Comparison of ENCODE assay signal across 9 cellular contexts in the genomic region with DNA sequence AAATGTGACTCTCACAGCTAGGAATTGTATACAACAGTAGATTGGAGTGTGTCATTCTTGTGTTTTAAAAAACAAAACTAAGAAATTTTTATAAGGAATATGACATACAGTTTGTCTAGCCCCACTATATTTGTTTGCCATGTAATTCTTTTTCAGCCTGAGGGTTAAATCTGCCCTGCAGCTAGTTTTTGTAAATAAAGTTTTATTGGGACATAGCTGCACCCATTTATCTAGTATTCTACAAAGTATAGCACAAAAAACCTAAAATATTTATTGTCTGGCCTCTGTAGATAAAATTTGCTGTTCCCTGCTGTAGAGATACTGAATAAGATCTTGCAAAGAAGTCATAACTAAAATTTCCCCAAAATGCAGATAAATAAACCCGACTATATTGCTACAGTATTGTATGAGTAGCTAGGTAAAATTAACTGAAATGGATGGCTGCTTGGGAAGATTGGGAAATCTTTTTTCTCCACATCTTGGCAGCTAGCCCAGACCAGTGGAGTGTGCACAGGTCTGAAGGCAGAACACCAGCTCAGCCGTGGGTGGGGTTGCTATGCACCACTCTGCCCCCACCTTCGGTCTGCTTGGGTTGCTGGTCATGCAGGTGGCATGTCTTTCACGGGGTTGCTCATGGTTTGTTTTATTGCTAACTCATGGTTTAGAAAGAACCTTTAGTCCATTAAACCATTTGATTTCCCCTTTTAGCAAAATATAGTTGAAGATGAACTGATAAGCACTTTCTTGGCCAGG.
DNase-seq lines count a peak whose midpoint lies in the region; ATAC-seq, FAIRE-seq and TF ChIP-seq lines count a peak whose summit lies in the region.
"Had no signal": no experiment of that assay in that cellular context is flagged by ENCODE, and none has a peak within 500 bp of the region (broad histone marks: within the 10 kb centered on the region; RNA-seq: fewer than 3 reads in every experiment).

No MANE protein-coding gene starts in this region.

- no peaks in the 10 kb centered on the region for H3K9me3 ChIP-seq in aorta (ENCODE audit: control insufficient read depth, low read length)

- H3K4me3 Mint-ChIP-seq in brain, result no peak overlapping the region
- no peak overlapping the region for H3K4me3 Mint-ChIP-seq in activated naive CD4-positive, alpha-beta T cell treated with anti-CD3 and anti-CD28 coated beads, Interleukin-2, amount 10 ng/mL, durations not matched to agents 7 days and 5 days
- no peak overlapping the region for H3K4me3 Mint-ChIP-seq in endothelial cell (ENCODE audit: unreplicated experiment)

- peaks cover 0 to 2% of the 10 kb centered on the region in 2 donors for H3K4me1 ChIP-seq in aorta (ENCODE audit: control insufficient read depth in 1 of 2, insufficient read depth in 2 of 2, low read length in 2 of 2)

- H3K27me3 Mint-ChIP-seq in brain (no peaks in the 10 kb centered on the region), endothelial cell (ENCODE audit: unreplicated experiment) (no peaks in the 10 kb centered on the region)
- H3K27me3 Mint-ChIP-seq in activated naive CD4-positive, alpha-beta T cell treated with anti-CD3 and anti-CD28 coated beads, Interleukin-2, amount 10 ng/mL, durations not matched to agents 7 days and 5 days, result no peaks in the 10 kb centered on the region
- H3K27me3 Mint-ChIP-seq: IgD-negative memory B cell had no signal

- H3K36me3 Mint-ChIP-seq in brain, result peaks cover 3% of the 10 kb centered on the region
- peaks cover 32% of the 10 kb centered on the region for H3K36me3 Mint-ChIP-seq in activated naive CD4-positive, alpha-beta T cell treated with anti-CD3 and anti-CD28 coated beads, Interleukin-2, amount 10 ng/mL, durations not matched to agents 7 days and 5 days
- peaks cover 18% of the 10 kb centered on the region for H3K36me3 Mint-ChIP-seq in endothelial cell (ENCODE audit: low read depth, unreplicated experiment)

- H3K9me3 Mint-ChIP-seq in brain (no peaks in the 10 kb centered on the region), endothelial cell (ENCODE audit: unreplicated experiment) (no peaks in the 10 kb centered on the region)
- H3K9me3 Mint-ChIP-seq in activated naive CD4-positive, alpha-beta T cell treated with anti-CD3 and anti-CD28 coated beads, Interleukin-2, amount 10 ng/mL, durations not matched to agents 7 days and 5 days, result no peaks in the 10 kb centered on the region
- H3K9me3 Mint-ChIP-seq: IgD-negative memory B cell had no signal

- ATAC-seq in left lobe of liver, result peak; percentile 87
- ATAC-seq in aorta (ENCODE audit: low FRiP score), result peak; percentile 60

- intact Hi-C loops in aorta (cut with DNase I), result loop anchor here (2.0 to 5.0 kb wide), 3 partner anchors 86 to 170 kb away; a partner anchor contains a TSS

- 38 to 60% methylated on average over 4 of the region's 4 CpGs for WGBS in aorta, 2 donors

- no peak overlapping the region for H3K27ac ChIP-seq in aorta (ENCODE audit: low read depth in 1 of 2, low read length in 2 of 2)

- DNase-seq in Caki2 (ENCODE audit: low read depth) (peak; percentile 96), H54 (ENCODE audit: insufficient read length, low spot score) (peak; percentile 52), NCI-H2171 treated with DMSO at 0.1 percent for 48 hours (lab: John Stamatoyannopoulos, UW) (peak; percentile 80), left lobe of liver (ENCODE audit: low spot score) (peak; percentile 79), aorta (peak in 1 of 2 donors; percentile 68), endothelial cell (ENCODE audit: low spot score) (no peak)
- no peak for DNase-seq in activated naive CD4-positive, alpha-beta T cell treated with anti-CD3 and anti-CD28 coated beads, Interleukin-2, amount 10 ng/mL, durations not matched to agents 7 days and 5 days

- peaks cover 20% of the 10 kb centered on the region for H3K4me1 Mint-ChIP-seq in brain
- peaks cover 25% of the 10 kb centered on the region for H3K4me1 Mint-ChIP-seq in activated naive CD4-positive, alpha-beta T cell treated with anti-CD3 and anti-CD28 coated beads, Interleukin-2, amount 10 ng/mL, durations not matched to agents 7 days and 5 days
- H3K4me1 Mint-ChIP-seq in endothelial cell (ENCODE audit: unreplicated experiment), result peaks cover 48% of the 10 kb centered on the region

- in situ Hi-C loops in Caki2 (cut with HindIII; ENCODE audit: low pct_unique_long_range_greater_than_20kb, low sequenced_read_pairs), result no loop called here

- FAIRE-seq in H54 (lab: Jason Lieb, UNC), result peak; percentile 92

- CTCF ChIA-PET in activated naive CD4-positive, alpha-beta T cell treated with anti-CD3 and anti-CD28 coated beads, Interleukin-2, amount 10 ng/mL, durations not matched to agents 7 days and 5 days (lab: Charles Lee), result interaction anchor here (0.8 to 5.8 kb wide), 13 partner anchors 9 to 181 kb away, joined by 3 to 129 read pairs (median 5); a partner anchor contains a TSS

- no peaks in the 10 kb centered on the region for H3K36me3 ChIP-seq in aorta (ENCODE audit: control insufficient read depth in 1 of 2, insufficient read depth in 2 of 2, low read length in 1 of 2)

- H3K27ac Mint-ChIP-seq in brain (peak overlapping the region in 4 of 5 experiments; percentile 17 to 89 (median 56)), endothelial cell (ENCODE audit: unreplicated experiment) (no peak overlapping the region)
- H3K27ac Mint-ChIP-seq in activated naive CD4-positive, alpha-beta T cell treated with anti-CD3 and anti-CD28 coated beads, Interleukin-2, amount 10 ng/mL, durations not matched to agents 7 days and 5 days, result no peak overlapping the region

- no peak for TF ChIP-seq POLR2A in H54 (IDR thresholded peaks at IDR 0.05; ENCODE audit: low read depth, low read length)

- H3K4me3 ChIP-seq in aorta (ENCODE audit: low read length in 2 of 2), result no peak overlapping the region

- TF ChIP-seq CTCF in brain (conservative IDR thresholded peaks at IDR 0.05) (no peak), endothelial cell (IDR thresholded peaks at IDR 0.05; ENCODE audit: unreplicated experiment) (no peak)

- no peaks in the 10 kb centered on the region for H3K27me3 ChIP-seq in aorta (ENCODE audit: control insufficient read depth in 1 of 2, insufficient read depth in 2 of 2, low read length in 1 of 2)

Comparison
In these comparisons a context has a peak if more than half of its experiments do, and no peak if none do; other contexts are left out.
1. DNase-seq: peak in Caki2 (single experiment), H54 (single experiment), NCI-H2171 treated with DMSO at 0.1 percent for 48 hours (single experiment) and left lobe of liver (single experiment); none in activated naive CD4-positive, alpha-beta T cell treated with anti-CD3 and anti-CD28 coated beads, Interleukin-2, amount 10 ng/mL, durations not matched to agents 7 days and 5 days (single experiment) and endothelial cell (single experiment).
2. H3K27ac Mint-ChIP-seq: peak in brain (4 of 5); none in activated naive CD4-positive, alpha-beta T cell treated with anti-CD3 and anti-CD28 coated beads, Interleukin-2, amount 10 ng/mL, durations not matched to agents 7 days and 5 days (single experiment) and endothelial cell (single experiment).